ENCODE assay signal across 8 cellular contexts in the genomic region with DNA sequence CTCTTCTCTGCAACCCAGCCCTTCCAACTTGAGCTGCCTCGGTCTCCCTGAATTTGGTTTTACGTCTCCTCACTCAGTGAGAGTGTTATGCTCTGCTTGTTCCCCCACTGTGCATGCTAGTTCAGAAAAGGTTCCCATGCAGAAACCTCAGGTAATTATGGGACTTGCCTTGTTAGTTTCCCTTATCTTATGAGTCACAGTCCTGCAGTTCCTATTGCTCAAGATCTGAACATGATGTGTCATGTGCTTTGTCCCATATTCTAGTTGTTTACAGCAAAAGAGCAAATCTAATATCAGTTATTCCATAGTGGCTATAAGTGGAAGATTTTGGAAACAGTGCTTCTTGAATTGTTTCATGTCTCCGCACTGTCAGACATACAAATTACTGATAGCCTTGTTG.
DNase-seq lines count a peak whose midpoint lies in the region; ATAC-seq lines count a peak whose summit lies in the region.

No MANE protein-coding gene starts in this region.

- no peak overlapping the region for H3K27ac ChIP-seq in substantia nigra (ENCODE audit: low read depth, low read length, poor library complexity, severe bottlenecking)

- DNase-seq in NOMO-1 (lab: John Stamatoyannopoulos, UW; ENCODE audit: unreplicated experiment in 2 of 2) (peak; percentile 53 to 87), kidney glomerular epithelial cell (lab: John Stamatoyannopoulos, UW) (peak; percentile 51), substantia nigra (lab: John Stamatoyannopoulos, UW) (no peak), NCI-H2107 treated with DMSO at 0.1 percent for 48 hours (lab: John Stamatoyannopoulos, UW; ENCODE audit: unreplicated experiment) (no peak), NCI-H345 treated with DMSO at 0.1 percent for 48 hours (lab: John Stamatoyannopoulos, UW; ENCODE audit: unreplicated experiment) (no peak)

- ATAC-seq in GM18511 (IDR thresholded peaks at IDR 0.05; ENCODE audit: unreplicated experiment): peak; percentile 97
- ATAC-seq in HG02588 (IDR thresholded peaks at IDR 0.05; ENCODE audit: unreplicated experiment): peak; percentile 89
- no peak for ATAC-seq in HG03139 (IDR thresholded peaks at IDR 0.05; ENCODE audit: unreplicated experiment)

Comparison
In these comparisons a context has a peak if more than half of its experiments do, and no peak if none do; other contexts are left out.
1. DNase-seq: peak in NOMO-1 (2 of 2) and kidney glomerular epithelial cell (single experiment); none in substantia nigra (0 of 49), NCI-H2107 treated with DMSO at 0.1 percent for 48 hours (single experiment) and NCI-H345 treated with DMSO at 0.1 percent for 48 hours (single experiment).